25 cellular contexts compared by ENCODE assay signal in the genomic region with DNA sequence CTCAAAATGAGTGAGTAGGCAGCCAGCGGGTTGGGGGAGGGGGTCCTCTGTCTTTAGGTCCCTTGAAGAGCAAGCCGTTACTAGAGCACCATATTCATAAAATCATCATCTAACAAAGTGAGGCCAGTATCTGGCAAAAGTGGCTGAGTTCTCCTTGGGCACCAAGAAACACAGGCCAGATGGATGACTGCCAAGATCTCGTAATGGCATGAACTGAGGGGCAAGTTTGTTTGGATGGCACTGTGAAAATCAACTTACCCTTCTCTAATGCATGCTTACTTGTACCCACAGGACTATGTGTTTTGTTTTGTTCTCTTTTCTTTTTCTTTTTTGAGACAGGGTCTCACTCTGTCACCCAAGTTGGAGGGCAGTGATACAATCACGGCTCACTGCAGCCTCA. TPM values are rescaled to one million over a fixed set of nuclear protein-coding genes. Genes with fewer than 3 reads are reported as not detected.
DNase-seq lines count a peak whose midpoint lies in the region; ATAC-seq, FAIRE-seq and TF ChIP-seq lines count a peak whose summit lies in the region.
"Had no signal": no experiment of that assay in that cellular context is flagged by ENCODE, and none has a peak within 500 bp of the region (broad histone marks: within the 10 kb centered on the region; RNA-seq: fewer than 3 reads in every experiment).

No MANE protein-coding gene starts in this region.

- CTCF ChIA-PET in HepG2 (lab: Yijun Ruan, JAX; ENCODE audit: low intra/inter-chr PET ratio, low total read pairs) = no interaction called here

- H3K9me3 Mint-ChIP-seq in activated naive CD8-positive, alpha-beta T cell (ENCODE audit: low read depth) = no peaks in the 10 kb centered on the region
- H3K9me3 Mint-ChIP-seq in activated naive CD8-positive, alpha-beta T cell treated with anti-CD3 and anti-CD28 coated beads, Interleukin-2, amount 50 U/mL, for 24 hours = no peaks in the 10 kb centered on the region
- H3K9me3 Mint-ChIP-seq in immature natural killer cell = no peaks in the 10 kb centered on the region
- H3K9me3 Mint-ChIP-seq: CD8-positive, alpha-beta memory T cell had no signal

- peaks cover 7% of the 10 kb centered on the region for H3K36me3 Mint-ChIP-seq in activated naive CD8-positive, alpha-beta T cell
- H3K36me3 Mint-ChIP-seq in activated naive CD8-positive, alpha-beta T cell treated with anti-CD3 and anti-CD28 coated beads, Interleukin-2, amount 50 U/mL, for 24 hours (ENCODE audit: low read depth) = peaks cover 48% of the 10 kb centered on the region
- peaks cover 13 to 38% (median 24%) of the 10 kb centered on the region in 3 donors for H3K36me3 Mint-ChIP-seq in immature natural killer cell

- TF ChIP-seq EP300 in HepG2 (IDR thresholded peaks at IDR 0.05; ENCODE audit: low read depth in 2 of 2, low read length in 2 of 2) (no peak), HepG2 (CRISPR knock-in tag; IDR thresholded peaks at IDR 0.05; ENCODE audit: borderline replicate concordance) (no peak)

- peaks cover 21% of the 10 kb centered on the region for H3K4me1 Mint-ChIP-seq in activated naive CD8-positive, alpha-beta T cell (ENCODE audit: low read depth)
- H3K4me1 Mint-ChIP-seq in activated naive CD8-positive, alpha-beta T cell treated with anti-CD3 and anti-CD28 coated beads, Interleukin-2, amount 50 U/mL, for 24 hours = peaks cover 30% of the 10 kb centered on the region
- peaks cover 63 to 83% of the 10 kb centered on the region in 2 donors for H3K4me1 Mint-ChIP-seq in immature natural killer cell

- H3K27me3 ChIP-seq in thyroid gland (no peaks in the 10 kb centered on the region), hepatocyte (no peaks in the 10 kb centered on the region), HepG2 (ENCODE audit: control insufficient read depth in 1 of 2, insufficient read depth in 2 of 2, low read length in 2 of 2) (no peaks in the 10 kb centered on the region)

- H3K79me2 ChIP-seq in hepatocyte = no peaks in the 10 kb centered on the region
- no peaks in the 10 kb centered on the region for H3K79me2 ChIP-seq in HepG2 (ENCODE audit: insufficient read depth, low read length)

- TF ChIP-seq CTCF in thyroid gland (IDR thresholded peaks at IDR 0.05) (no peak), hepatocyte (IDR thresholded peaks at IDR 0.05; ENCODE audit: poor library complexity) (no peak), HepG2 (CRISPR knock-in tag; IDR thresholded peaks at IDR 0.05) (no peak)

- H3K9me3 ChIP-seq in thyroid gland (no peaks in the 10 kb centered on the region), hepatocyte (ENCODE audit: low read depth) (no peaks in the 10 kb centered on the region), HepG2 (ENCODE audit: low read length) (no peaks in the 10 kb centered on the region)
- H3K9me3 ChIP-seq: A549 had no signal

- no peak for DNase-seq in activated naive CD8-positive, alpha-beta T cell treated with anti-CD3 and anti-CD28 coated beads, Interleukin-2, amount 50 U/mL, for 24 hours
- DNase-seq in NCI-H446 treated with DMSO at 0.1 percent for 48 hours (lab: John Stamatoyannopoulos, UW) (peak; percentile 2), immature natural killer cell (no peak), thyroid gland (peak; percentile 33 to 44), hepatocyte (ENCODE audit: low spot score) (no peak), HepG2 (ENCODE audit: low spot score) (no peak)
- DNase-seq: AML-193; CD8-positive, alpha-beta memory T cell; DMS 273 treated with DMSO at 0.1 percent for 48 hours; DND-41; Kasumi-1; MV-4-11; NCI-H2029; NCI-H526; SHP77 treated with DMSO at 0.1 percent for 48 hours; T-helper 1 cell had no signal

- H3K9ac ChIP-seq in HepG2 (ENCODE audit: insufficient read depth, low read depth, low read length) = no peak overlapping the region

- 82 to 86% methylated on average over 4 of the region's 4 CpGs for WGBS in thyroid gland, 2 donors
- 96% methylated on average over 4 of the region's 4 CpGs for WGBS in hepatocyte (ENCODE audit: low lambda C conversion rate, missing lambda C conversion rate)
- 100% methylated on average over 4 of the region's 4 CpGs for WGBS in HepG2 (ENCODE audit: low lambda C conversion rate)

- H3K4me3 ChIP-seq in thyroid gland (replicated peaks in 1 of 3) = no peak overlapping the region
- H3K4me3 ChIP-seq in hepatocyte = no peak overlapping the region
- H3K4me3 ChIP-seq in HepG2 (replicated peaks in 1 of 3; ENCODE audit: insufficient read depth in 1 of 3, low read depth in 2 of 3, low read length in 3 of 3) = no peak overlapping the region
- H3K4me3 ChIP-seq: A549, K562 had no signal

- no TSS peak for BruUV-seq in HepG2 (replicated peaks; lab: Mats Ljungman, UMichigan)

- H3K4me2 ChIP-seq in hepatocyte = no peak overlapping the region
- H3K4me2 ChIP-seq in HepG2 (ENCODE audit: low read depth, low read length) = no peak overlapping the region
- H3K4me2 ChIP-seq: A549 had no signal

- H3K9me2 ChIP-seq in hepatocyte (replicated peaks; ENCODE audit: insufficient read depth) = no peaks in the 10 kb centered on the region

- in situ Hi-C loops in HepG2 (cut with HindIII; ENCODE audit: extremely low pct_ligation_motif_present, low pct_unique_long_range_greater_than_20kb) = no loop called here

- no peak for TF ChIP-seq RAD21 in HepG2 (CRISPR knock-in tag; IDR thresholded peaks at IDR 0.05)

- POLR2A ChIA-PET in HepG2 (lab: Yijun Ruan, JAX) = no interaction called here

- no peaks in the 10 kb centered on the region for H3K27me3 Mint-ChIP-seq in activated naive CD8-positive, alpha-beta T cell
- no peaks in the 10 kb centered on the region for H3K27me3 Mint-ChIP-seq in activated naive CD8-positive, alpha-beta T cell treated with anti-CD3 and anti-CD28 coated beads, Interleukin-2, amount 50 U/mL, for 24 hours
- H3K27me3 Mint-ChIP-seq in immature natural killer cell (ENCODE audit: low read depth in 3 of 3) = no peaks in the 10 kb centered on the region
- H3K27me3 Mint-ChIP-seq: CD8-positive, alpha-beta memory T cell had no signal

- ATAC-seq in activated naive CD8-positive, alpha-beta T cell treated with anti-CD3 and anti-CD28 coated beads, Interleukin-2, amount 50 U/mL, for 24 hours = no peak
- ATAC-seq in GM21390 (IDR thresholded peaks at IDR 0.05; ENCODE audit: unreplicated experiment) = no peak
- ATAC-seq in HepG2 = no peak
- ATAC-seq: A549, K562, Panc1 had no signal

- H3K27ac ChIP-seq in thyroid gland = no peak overlapping the region
- no peak overlapping the region for H3K27ac ChIP-seq in hepatocyte
- no peak overlapping the region for H3K27ac ChIP-seq in HepG2 (ENCODE audit: extremely low read length, insufficient read depth, low read length)
- H3K27ac ChIP-seq: A549 had no signal

- FAIRE-seq in HepG2 (lab: Jason Lieb, UNC) = no peak
- FAIRE-seq: A549, GM19239, H54, K562 had no signal

- H4K20me1 ChIP-seq in hepatocyte (ENCODE audit: insufficient read depth, poor library complexity, severe bottlenecking) (no peaks in the 10 kb centered on the region), HepG2 (ENCODE audit: insufficient read depth, low read length) (no peaks in the 10 kb centered on the region)

- intact Hi-C loops in thyroid gland (cut with DNase I) = no loop called here
- intact Hi-C loops in HepG2 (cut with micrococcal nuclease; ENCODE audit: unreplicated experiment) = no loop called here

- H3K4me1 ChIP-seq in thyroid gland (no peaks in the 10 kb centered on the region), hepatocyte (ENCODE audit: insufficient read depth) (no peaks in the 10 kb centered on the region), HepG2 (ENCODE audit: insufficient read depth, low read length) (peaks cover 5% of the 10 kb centered on the region; the same call in 1 of the 2 replicates)
- H3K4me1 ChIP-seq: A549 had no signal

- H2AFZ ChIP-seq in hepatocyte (no peak overlapping the region), HepG2 (ENCODE audit: low read length) (no peak overlapping the region)

- no peak for TF ChIP-seq POLR2A in thyroid gland (IDR thresholded peaks at IDR 0.05)
- no peak for TF ChIP-seq POLR2A in HepG2 (IDR thresholded peaks at IDR 0.05; ENCODE audit: insufficient read depth in 1 of 2, low read depth in 2 of 2, low read length in 2 of 2)

- H3K4me3 Mint-ChIP-seq in activated naive CD8-positive, alpha-beta T cell = no peak overlapping the region
- no peak overlapping the region for H3K4me3 Mint-ChIP-seq in activated naive CD8-positive, alpha-beta T cell treated with anti-CD3 and anti-CD28 coated beads, Interleukin-2, amount 50 U/mL, for 24 hours
- H3K4me3 Mint-ChIP-seq in immature natural killer cell = peak overlapping the region in 4 of 5 donors; percentile 13 to 48 (median 28)
- H3K4me3 Mint-ChIP-seq: CD8-positive, alpha-beta memory T cell had no signal

- peak overlapping the region; percentile 2 for H3K27ac Mint-ChIP-seq in activated naive CD8-positive, alpha-beta T cell
- no peak overlapping the region for H3K27ac Mint-ChIP-seq in activated naive CD8-positive, alpha-beta T cell treated with anti-CD3 and anti-CD28 coated beads, Interleukin-2, amount 50 U/mL, for 24 hours
- H3K27ac Mint-ChIP-seq in immature natural killer cell = peak overlapping the region; percentile 83 to 97 (median 94)

- H3K36me3 ChIP-seq in thyroid gland (peaks cover 6 to 11% of the 10 kb centered on the region in 2 donors), hepatocyte (replicated peaks; ENCODE audit: insufficient read depth, low read depth) (no peaks in the 10 kb centered on the region), HepG2 (replicated peaks in 1 of 2; ENCODE audit: control insufficient read depth in 1 of 2, insufficient read depth in 2 of 2, low read length in 2 of 2) (peaks cover 0 to under 1% of the 10 kb centered on the region in 2 experiments; a peak in 1 of 5 replicates)

RNA-seq across cellular contexts. Expression of gene GNPTAB, which starts 41.6 kb away (rescaled TPM):
- polyA plus RNA-seq in immature natural killer cell (100 to 1,000 TPM; 155 to 253 (median 185) TPM), hepatocyte (12.0 and 13.8 TPM in 2 replicates), HepG2 (2011; rRNA removed) (10.4 and 13.6 TPM in 2 replicates)
- total RNA-seq in thyroid gland (10 to 100 TPM; 26.5 to 40.8 (median 36.6) TPM), hepatocyte (21.6 and 24.4 TPM in 2 replicates), HepG2 (2016; rRNA removed; fragmentation: Illumina TruSeq; extraction: Trizol) (19.4 and 23.0 TPM in 2 replicates)
- 12.6 and 12.8 TPM in 2 replicates for total RNA-seq in HepG2 (2016; cell fraction: cytosol; rRNA removed; fragmentation: Illumina TruSeq; extraction: Trizol; ENCODE audit: low read depth)
- total RNA-seq in HepG2 (2016; cell fraction: insoluble cytoplasmic fraction; rRNA removed; fragmentation: Illumina TruSeq; extraction: Trizol) = 20.1 and 20.3 TPM in 2 replicates
- 21.4 and 29.8 TPM in 2 replicates for total RNA-seq in HepG2 (2016; cell fraction: membrane; rRNA removed; fragmentation: Illumina TruSeq; extraction: Trizol)
- total RNA-seq in HepG2 (2016; cell fraction: nucleus; rRNA removed; fragmentation: Illumina TruSeq; extraction: Trizol) = 19.1 and 24.0 TPM in 2 replicates
- 7.1 and 11.0 TPM in 2 replicates for polyA plus RNA-seq in HepG2 (2011; cell fraction: cytosol; rRNA removed)
- 6.4 and 7.0 TPM in 2 replicates for polyA plus RNA-seq in HepG2 (2011; cell fraction: nucleus; rRNA removed)
- 12.2 and 13.2 TPM in 2 replicates for polyA plus RNA-seq in HepG2 (2012)
- polyA plus RNA-seq in HepG2 (2016; cell fraction: cytosol; fragmentation: Illumina TruSeq; extraction: Trizol; ENCODE audit: low read depth) = 15.5 and 16.7 TPM in 2 replicates
- 15.6 and 15.9 TPM in 2 replicates for polyA plus RNA-seq in HepG2 (2016; cell fraction: insoluble cytoplasmic fraction; fragmentation: Illumina TruSeq; extraction: Trizol; ENCODE audit: low read depth)
- 18.2 and 19.1 TPM in 2 replicates for polyA plus RNA-seq in HepG2 (2016; cell fraction: membrane; fragmentation: Illumina TruSeq; extraction: Trizol; ENCODE audit: low read depth)
- polyA plus RNA-seq in HepG2 (2016; cell fraction: nucleus; fragmentation: Illumina TruSeq; extraction: Trizol; ENCODE audit: insufficient read depth, low read depth) = 19.0 and 19.8 TPM in 2 replicates
- 16.1 and 37.9 TPM in 2 replicates for polyA minus RNA-seq in HepG2 (2011; rRNA and poly(A)+ RNA removed; ENCODE audit: low replicate concordance)
- polyA minus RNA-seq in HepG2 (2011; cell fraction: cytosol; rRNA and poly(A)+ RNA removed) = 9.1 and 14.1 TPM in 2 replicates
- 20.2 and 20.3 TPM in 2 replicates for polyA minus RNA-seq in HepG2 (2011; cell fraction: nucleus; rRNA and poly(A)+ RNA removed)

RNA-seq across cellular contexts. Expression of gene SYCP3, which starts 49.9 kb away (rescaled TPM):
- polyA plus RNA-seq in immature natural killer cell (under 1 TPM in 1 of 3 donors, not detected in 2; 0.18 TPM), hepatocyte (1.0 and 1.2 TPM in 2 replicates), HepG2 (2011; rRNA removed) (not detected in 2 replicates)
- total RNA-seq in thyroid gland (under 1 TPM in 1 of 4 donors, not detected in 3; 0.67 TPM), hepatocyte (0.07 TPM in 1 of 2 replicates, not detected in the other), HepG2 (2016; rRNA removed; fragmentation: Illumina TruSeq; extraction: Trizol) (not detected in 2 replicates)
- total RNA-seq in HepG2 (2016; cell fraction: cytosol; rRNA removed; fragmentation: Illumina TruSeq; extraction: Trizol; ENCODE audit: low read depth) = not detected in 2 replicates
- total RNA-seq in HepG2 (2016; cell fraction: insoluble cytoplasmic fraction; rRNA removed; fragmentation: Illumina TruSeq; extraction: Trizol) = not detected in 2 replicates
- total RNA-seq in HepG2 (2016; cell fraction: membrane; rRNA removed; fragmentation: Illumina TruSeq; extraction: Trizol) = not detected in 2 replicates
- not detected in 2 replicates for total RNA-seq in HepG2 (2016; cell fraction: nucleus; rRNA removed; fragmentation: Illumina TruSeq; extraction: Trizol)
- not detected in 2 replicates for polyA plus RNA-seq in HepG2 (2011; cell fraction: cytosol; rRNA removed)
- not detected in 2 replicates for polyA plus RNA-seq in HepG2 (2011; cell fraction: nucleus; rRNA removed)
- polyA plus RNA-seq in HepG2 (2012) = 0.97 and 1.0 TPM in 2 replicates
- not detected in 2 replicates for polyA plus RNA-seq in HepG2 (2016; cell fraction: cytosol; fragmentation: Illumina TruSeq; extraction: Trizol; ENCODE audit: low read depth)
- not detected in 2 replicates for polyA plus RNA-seq in HepG2 (2016; cell fraction: insoluble cytoplasmic fraction; fragmentation: Illumina TruSeq; extraction: Trizol; ENCODE audit: low read depth)
- not detected in 2 replicates for polyA plus RNA-seq in HepG2 (2016; cell fraction: membrane; fragmentation: Illumina TruSeq; extraction: Trizol; ENCODE audit: low read depth)
- polyA plus RNA-seq in HepG2 (2016; cell fraction: nucleus; fragmentation: Illumina TruSeq; extraction: Trizol; ENCODE audit: insufficient read depth, low read depth) = not detected in 2 replicates
- 0.12 TPM in 1 of 2 replicates, not detected in the other for polyA minus RNA-seq in HepG2 (2011; rRNA and poly(A)+ RNA removed; ENCODE audit: low replicate concordance)
- polyA minus RNA-seq in HepG2 (2011; cell fraction: cytosol; rRNA and poly(A)+ RNA removed) = not detected in 2 replicates
- 0.50 and 0.90 TPM in 2 replicates for polyA minus RNA-seq in HepG2 (2011; cell fraction: nucleus; rRNA and poly(A)+ RNA removed)
- total RNA-seq: HT-29, M059J had no signal

Comparison
In these comparisons a context has a peak if more than half of its experiments do, and no peak if none do; other contexts are left out.
1. H3K4me3 Mint-ChIP-seq: peak in immature natural killer cell (4 of 5); none in activated naive CD8-positive, alpha-beta T cell (single experiment) and activated naive CD8-positive, alpha-beta T cell treated with anti-CD3 and anti-CD28 coated beads, Interleukin-2, amount 50 U/mL, for 24 hours (single experiment).
2. DNase-seq: peak in NCI-H446 treated with DMSO at 0.1 percent for 48 hours (single experiment) and thyroid gland (2 of 2); none in activated naive CD8-positive, alpha-beta T cell treated with anti-CD3 and anti-CD28 coated beads, Interleukin-2, amount 50 U/mL, for 24 hours (single experiment), immature natural killer cell (0 of 3), hepatocyte (single experiment) and HepG2 (single experiment).